ENCODE assay signal across 8 cellular contexts in the genomic region with DNA sequence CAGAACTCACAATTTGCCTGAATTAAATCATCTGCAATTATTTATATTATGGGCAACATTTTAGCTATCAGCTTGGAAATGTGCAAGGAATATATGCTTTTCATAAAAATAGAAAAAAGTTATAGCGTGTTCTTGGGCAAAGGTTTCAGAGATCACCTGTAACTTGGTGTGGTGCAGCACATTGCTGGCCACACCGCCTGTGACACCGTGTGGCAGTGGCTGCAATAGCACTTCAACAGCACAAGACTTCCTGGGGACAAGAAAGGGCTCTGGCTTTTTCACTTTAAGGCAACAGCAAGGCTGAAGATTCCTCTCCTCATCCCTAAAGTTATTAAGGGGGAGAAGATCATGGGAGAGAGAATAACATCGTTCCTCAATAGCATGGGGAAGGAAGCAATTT. TPM values are rescaled to one million over a fixed set of nuclear protein-coding genes. Genes with fewer than 3 reads are reported as not detected.
A peak's percentile ranks its signal among the peaks of the same experiment; 100 is the strongest.
DNase-seq lines count a peak whose midpoint lies in the region; ATAC-seq, FAIRE-seq and TF ChIP-seq lines count a peak whose summit lies in the region.

No MANE protein-coding gene starts in this region.

- peak; percentile 81 for ATAC-seq in GM21381 (IDR thresholded peaks at IDR 0.05; ENCODE audit: unreplicated experiment)

- H3K9me2 ChIP-seq in Loucy (replicated peaks; ENCODE audit: low read depth, low read length), result no peaks in the 10 kb centered on the region

- H3K27me3 ChIP-seq in Loucy (ENCODE audit: insufficient read depth, low read length, poor library complexity, severe bottlenecking), result no peaks in the 10 kb centered on the region
- H3K27me3 ChIP-seq in bronchial epithelial cell (ENCODE audit: control insufficient read depth, insufficient read depth, low read length), result no peaks in the 10 kb centered on the region
- H3K27me3 ChIP-seq in ascending aorta, result no peaks in the 10 kb centered on the region

- H3K4me2 ChIP-seq in Loucy (ENCODE audit: low read depth, low read length, poor library complexity, severe bottlenecking), result no peak overlapping the region

- no peaks in the 10 kb centered on the region for H4K20me1 ChIP-seq in Loucy (ENCODE audit: insufficient read depth, low read length, poor library complexity, severe bottlenecking)

- no peaks in the 10 kb centered on the region for H3F3A ChIP-seq in Loucy (ENCODE audit: low read depth)

- FAIRE-seq in bronchial epithelial cell (lab: Jason Lieb, UNC), result no peak

- no peaks in the 10 kb centered on the region for H3K4me1 ChIP-seq in Loucy (ENCODE audit: insufficient read depth, low read length, poor library complexity, severe bottlenecking)
- no peaks in the 10 kb centered on the region for H3K4me1 ChIP-seq in ascending aorta

- H3K9ac ChIP-seq in Loucy (ENCODE audit: low read depth, low read length, poor library complexity, severe bottlenecking), result no peak overlapping the region

- H3K79me2 ChIP-seq in Loucy (ENCODE audit: insufficient read depth, low read length), result no peaks in the 10 kb centered on the region

- H3K9me3 ChIP-seq in Loucy (ENCODE audit: insufficient read depth, low read depth, low read length) (no peaks in the 10 kb centered on the region), ascending aorta (no peaks in the 10 kb centered on the region)

- peak; percentile 60 for TF ChIP-seq CTCF in Loucy (conservative IDR thresholded peaks at IDR 0.05; ENCODE audit: low read length)
- TF ChIP-seq CTCF in bronchial epithelial cell (IDR thresholded peaks at IDR 0.05; ENCODE audit: insufficient read depth, low read length, severe bottlenecking), result peak; percentile 67
- no peak for TF ChIP-seq CTCF in ascending aorta (IDR thresholded peaks at IDR 0.05)

- no peak overlapping the region for H2AFZ ChIP-seq in Loucy (ENCODE audit: low read length)

- H3K4me3 ChIP-seq in Loucy (ENCODE audit: low read length, poor library complexity, severe bottlenecking), result no peak overlapping the region
- H3K4me3 ChIP-seq in bronchial epithelial cell (ENCODE audit: low read depth, low read length), result no peak overlapping the region
- no peak overlapping the region for H3K4me3 ChIP-seq in ascending aorta

- intact Hi-C loops in ascending aorta (cut with DNase I), result no loop called here

- no peak overlapping the region for H3K27ac ChIP-seq in ascending aorta

- H3K36me3 ChIP-seq in Loucy (ENCODE audit: insufficient read depth, low read length), result no peaks in the 10 kb centered on the region
- H3K36me3 ChIP-seq in bronchial epithelial cell (ENCODE audit: control insufficient read depth, insufficient read depth, low read length), result no peaks in the 10 kb centered on the region
- H3K36me3 ChIP-seq in ascending aorta, result no peaks in the 10 kb centered on the region

- DNase-seq in DMS53 (lab: John Stamatoyannopoulos, UW) (peak; percentile 85), bronchial epithelial cell (ENCODE audit: low read depth) (no peak), ascending aorta (ENCODE audit: low spot score in 2 of 2) (no peak), NCI-H446 (lab: John Stamatoyannopoulos, UW) (no peak), NCI-H146 treated with DMSO at 0.1 percent for 48 hours (lab: John Stamatoyannopoulos, UW; ENCODE audit: unreplicated experiment) (no peak)
- DNase-seq in effector CD8-positive, alpha-beta T cell (lab: John Stamatoyannopoulos, UW), result no peak

RNA-seq across cellular contexts. Expression of a gene that starts 14.8 kb away (rescaled TPM):
- total RNA-seq in bronchial epithelial cell (22.4 and 165 TPM in 2 replicates), ascending aorta (0.21 TPM)

RNA-seq across cellular contexts. Expression of a gene that starts 26.2 kb away (rescaled TPM):
- total RNA-seq in bronchial epithelial cell, result 1.6 and 9.5 TPM in 2 replicates
- total RNA-seq in ascending aorta, result not detected

RNA-seq across cellular contexts. Expression of a gene that starts 32.5 kb away (rescaled TPM):
- total RNA-seq in bronchial epithelial cell (0.26 and 15.7 TPM in 2 replicates), ascending aorta (not detected)

Comparison
In these comparisons a context has a peak if more than half of its experiments do, and no peak if none do; other contexts are left out.
1. CTCF ChIP-seq: peak in Loucy (single experiment) and bronchial epithelial cell (single experiment); none in ascending aorta (0 of 3).
2. RNA of a gene that starts 14.8 kb away (total RNA-seq): 22.4 to 165 TPM in bronchial epithelial cell; 0.21 TPM in ascending aorta (single experiment); every median in the first group is over 10 times any median in the second.